15 cellular contexts compared by ENCODE assay signal in genomic region chr11:61860054-61860903, GRCh38. TPM values are rescaled to one million over a fixed set of nuclear protein-coding genes. Genes with fewer than 3 reads are reported as not detected.
DNase-seq lines count a peak whose midpoint lies in the region; TF ChIP-seq lines count a peak whose summit lies in the region.
"Had no signal": no experiment of that assay in that cellular context is flagged by ENCODE, and none has a peak within 500 bp of the region (broad histone marks: within the 10 kb centered on the region; RNA-seq: fewer than 3 reads in every experiment).

No MANE protein-coding gene starts in this region.

- H2AFZ ChIP-seq in fibroblast of lung (ENCODE audit: low read length): no peak overlapping the region

- no peak overlapping the region for H3K4me3 ChIP-seq in fibroblast of lung (replicated peaks in 1 of 4; ENCODE audit: control extremely low read depth in 1 of 4, insufficient read depth in 1 of 4, low read depth in 3 of 4, low read length in 4 of 4)
- H3K4me3 ChIP-seq: smooth muscle cell had no signal

- BruUV-seq in Calu3 (replicated peaks; lab: Mats Ljungman, UMichigan): no TSS peak

- H3K4me3 Mint-ChIP-seq in Calu3 (ENCODE audit: low read depth, unreplicated experiment): no peak overlapping the region
- H3K4me3 Mint-ChIP-seq in nephron progenitor cell: no peak overlapping the region
- H3K4me3 Mint-ChIP-seq in HFFc6: no peak overlapping the region
- H3K4me3 Mint-ChIP-seq: natural killer cell treated with Interleukin-12 subunit alpha and Interleukin-12 subunit beta and Interleukin-15 and Interleukin-18, amount 100 ng/mL, for 72 hours had no signal

- DNase-seq in Calu3 (peak; percentile 22), NCI-H446 treated with DMSO at 0.1 percent for 48 hours (lab: John Stamatoyannopoulos, UW) (peak; percentile 6), fibroblast of lung (ENCODE audit: low read depth in 2 of 2) (peak; percentile 21 to 38), nephron progenitor cell (no peak), HFFc6 (no peak), COLO829 (ENCODE audit: low spot score) (no peak), T-helper 1 cell (no peak)
- no peak for DNase-seq in activated naive CD4-positive, alpha-beta T cell treated with anti-CD3 and anti-CD28 coated beads, Interleukin-2, amount 50 U/mL, for 16 hours
- DNase-seq: activated CD4-positive, alpha-beta T cell treated with anti-CD3 and anti-CD28 coated beads, Interleukin-2, amount 50 U/mL, for 1 hour; cerebellar nuclear complex; DND-41; IMR-90; SW 1271 had no signal

- intact Hi-C loops in Calu3 (cut with micrococcal nuclease; ENCODE audit: unreplicated experiment): no loop called here

- TF ChIP-seq CTCF in Calu3 (IDR thresholded peaks at IDR 0.05; ENCODE audit: unreplicated experiment) (no peak), fibroblast of lung (conservative IDR thresholded peaks at IDR 0.05 in 1 of 2, IDR thresholded peaks at IDR 0.05 in 1 of 2; ENCODE audit: low read depth in 1 of 2, low read length in 2 of 2) (no peak), nephron progenitor cell (IDR thresholded peaks at IDR 0.05) (no peak), HFFc6 (IDR thresholded peaks at IDR 0.05) (no peak)

- H3K4me1 ChIP-seq in fibroblast of lung (ENCODE audit: control insufficient read depth, extremely low read depth, insufficient read depth, low read length): no peaks in the 10 kb centered on the region

- H3K27ac Mint-ChIP-seq in Calu3 (ENCODE audit: unreplicated experiment) (no peak overlapping the region), nephron progenitor cell (peak overlapping the region; percentile 32), HFFc6 (no peak overlapping the region; the same call in 1 of the 2 replicates)

- H3K27ac ChIP-seq in fibroblast of lung (ENCODE audit: insufficient read depth, low read length): no peak overlapping the region

- no peaks in the 10 kb centered on the region for H3K79me2 ChIP-seq in fibroblast of lung (ENCODE audit: control insufficient read depth, insufficient read depth, low read length)

- CTCF ChIA-PET in Calu3 (lab: Charles Lee): no interaction called here

- no peaks in the 10 kb centered on the region for H3K27me3 ChIP-seq in fibroblast of lung (ENCODE audit: control insufficient read depth, insufficient read depth, low read length)

- H3K9me3 Mint-ChIP-seq in Calu3 (ENCODE audit: low read depth, unreplicated experiment) (no peaks in the 10 kb centered on the region), nephron progenitor cell (no peaks in the 10 kb centered on the region), HFFc6 (no peaks in the 10 kb centered on the region)
- H3K9me3 Mint-ChIP-seq: natural killer cell treated with Interleukin-12 subunit alpha and Interleukin-12 subunit beta and Interleukin-15 and Interleukin-18, amount 100 ng/mL, for 72 hours had no signal

- no peaks in the 10 kb centered on the region for H4K20me1 ChIP-seq in fibroblast of lung (ENCODE audit: control insufficient read depth, extremely low read depth, insufficient read depth, low read length)

- no peaks in the 10 kb centered on the region for H3K9me3 ChIP-seq in fibroblast of lung (ENCODE audit: control insufficient read depth, insufficient read depth, low read depth, low read length)

- H3K36me3 ChIP-seq in fibroblast of lung (ENCODE audit: control insufficient read depth, insufficient read depth, low read length): peaks cover 55% of the 10 kb centered on the region

- H3K27me3 Mint-ChIP-seq in Calu3 (ENCODE audit: unreplicated experiment): no peaks in the 10 kb centered on the region
- no peaks in the 10 kb centered on the region for H3K27me3 Mint-ChIP-seq in nephron progenitor cell (ENCODE audit: low read depth, poor library complexity)
- peaks cover 3% of the 10 kb centered on the region for H3K27me3 Mint-ChIP-seq in HFFc6 (ENCODE audit: insufficient read depth)
- H3K27me3 Mint-ChIP-seq: natural killer cell treated with Interleukin-12 subunit alpha and Interleukin-12 subunit beta and Interleukin-15 and Interleukin-18, amount 100 ng/mL, for 72 hours had no signal

- H3K4me2 ChIP-seq in fibroblast of lung (ENCODE audit: extremely low read depth, insufficient read depth, low read length): no peak overlapping the region
- H3K4me2 ChIP-seq: smooth muscle cell had no signal

- H3K36me3 Mint-ChIP-seq in Calu3 (ENCODE audit: insufficient read depth, unreplicated experiment) (no peaks in the 10 kb centered on the region), nephron progenitor cell (ENCODE audit: low read depth) (peaks cover 55% of the 10 kb centered on the region), HFFc6 (ENCODE audit: low read depth) (peaks cover 5% of the 10 kb centered on the region; the same call in 1 of the 2 replicates)
- H3K36me3 Mint-ChIP-seq: natural killer cell treated with Interleukin-12 subunit alpha and Interleukin-12 subunit beta and Interleukin-15 and Interleukin-18, amount 100 ng/mL, for 72 hours had no signal

- H3K4me1 Mint-ChIP-seq in Calu3 (ENCODE audit: low read depth, unreplicated experiment) (peaks cover 9% of the 10 kb centered on the region), nephron progenitor cell (no peaks in the 10 kb centered on the region), HFFc6 (ENCODE audit: low read depth) (no peaks in the 10 kb centered on the region)

- no peak overlapping the region for H3K9ac ChIP-seq in fibroblast of lung (ENCODE audit: insufficient read depth, low read length)

RNA-seq across cellular contexts. Expression of gene FADS3, which starts 31.1 kb away (rescaled TPM):
- total RNA-seq in Calu3 (2022): 19.7 and 20.5 TPM in 2 replicates
- 112 and 224 TPM in 2 replicates for total RNA-seq in fibroblast of lung
- polyA plus RNA-seq in fibroblast of lung: 40.9 and 79.9 TPM in 2 replicates
- polyA plus RNA-seq in fibroblast of lung (2012): 53.3 and 89.2 TPM in 2 replicates
- 172 and 197 TPM in 2 replicates for polyA minus RNA-seq in fibroblast of lung (ENCODE audit: low replicate concordance)
- 100 to 1,000 TPM; 126 to 161 (median 137) TPM for total RNA-seq in HFFc6 (2021; fragmentation: NEBNext Ultra II Directional; extraction: Animal tissue kit (Norgen Biotek cat#: 25700))

RNA-seq across cellular contexts. Expression of gene FADS2, which starts 32.2 kb away (rescaled TPM):
- total RNA-seq in Calu3 (2022): 8.5 and 19.2 TPM in 2 replicates
- total RNA-seq in fibroblast of lung: 266 and 418 TPM in 2 replicates
- 687 and 932 TPM in 2 replicates for polyA plus RNA-seq in fibroblast of lung
- 483 and 700 TPM in 2 replicates for polyA plus RNA-seq in fibroblast of lung (2012)
- polyA minus RNA-seq in fibroblast of lung (ENCODE audit: low replicate concordance): 1,928 and 3,022 TPM in 2 replicates
- 100 to 1,000 TPM in 1 of 6 experiments, 10 to 100 TPM in 5; 56.0 to 105 (median 81.1) TPM for total RNA-seq in HFFc6 (2021; fragmentation: NEBNext Ultra II Directional; extraction: Animal tissue kit (Norgen Biotek cat#: 25700))

RNA-seq across cellular contexts. Expression of gene FADS1, which starts 43.5 kb away (rescaled TPM):
- 55.6 and 74.1 TPM in 2 replicates for total RNA-seq in Calu3 (2022)
- total RNA-seq in fibroblast of lung: 151 and 208 TPM in 2 replicates
- 109 and 173 TPM in 2 replicates for polyA plus RNA-seq in fibroblast of lung
- 68.7 and 126 TPM in 2 replicates for polyA plus RNA-seq in fibroblast of lung (2012)
- 140 and 162 TPM in 2 replicates for polyA minus RNA-seq in fibroblast of lung (ENCODE audit: low replicate concordance)
- total RNA-seq in HFFc6 (2021; fragmentation: NEBNext Ultra II Directional; extraction: Animal tissue kit (Norgen Biotek cat#: 25700)): 10 to 100 TPM; 25.9 to 39.1 (median 36.4) TPM

RNA-seq across cellular contexts. Expression of gene RAB3IL1, which starts 57.1 kb away (rescaled TPM):
- 0.76 and 2.4 TPM in 2 replicates for total RNA-seq in Calu3 (2022)
- 13.4 TPM in 2 replicates for total RNA-seq in fibroblast of lung
- polyA plus RNA-seq in fibroblast of lung: 9.6 and 9.9 TPM in 2 replicates
- polyA plus RNA-seq in fibroblast of lung (2012): 14.7 and 15.8 TPM in 2 replicates
- polyA minus RNA-seq in fibroblast of lung (ENCODE audit: low replicate concordance): 15.8 and 16.9 TPM in 2 replicates
- total RNA-seq in HFFc6 (2021; fragmentation: NEBNext Ultra II Directional; extraction: Animal tissue kit (Norgen Biotek cat#: 25700)): 1 to 10 TPM; 5.3 to 8.8 (median 7.9) TPM
- total RNA-seq: natural killer cell treated with Interleukin-12 subunit alpha and Interleukin-12 subunit beta and Interleukin-15 and Interleukin-18, amount 100 ng/mL, for 72 hours had no signal

Comparison
In these comparisons a context has a peak if more than half of its experiments do, and no peak if none do; other contexts are left out.
1. DNase-seq: peak in Calu3 (single experiment), NCI-H446 treated with DMSO at 0.1 percent for 48 hours (single experiment) and fibroblast of lung (2 of 2); none in nephron progenitor cell (single experiment), HFFc6 (single experiment), COLO829 (single experiment), activated naive CD4-positive, alpha-beta T cell treated with anti-CD3 and anti-CD28 coated beads, Interleukin-2, amount 50 U/mL, for 16 hours (single experiment) and T-helper 1 cell (0 of 5).